20 cellular contexts compared by ENCODE assay signal in the genomic region with DNA sequence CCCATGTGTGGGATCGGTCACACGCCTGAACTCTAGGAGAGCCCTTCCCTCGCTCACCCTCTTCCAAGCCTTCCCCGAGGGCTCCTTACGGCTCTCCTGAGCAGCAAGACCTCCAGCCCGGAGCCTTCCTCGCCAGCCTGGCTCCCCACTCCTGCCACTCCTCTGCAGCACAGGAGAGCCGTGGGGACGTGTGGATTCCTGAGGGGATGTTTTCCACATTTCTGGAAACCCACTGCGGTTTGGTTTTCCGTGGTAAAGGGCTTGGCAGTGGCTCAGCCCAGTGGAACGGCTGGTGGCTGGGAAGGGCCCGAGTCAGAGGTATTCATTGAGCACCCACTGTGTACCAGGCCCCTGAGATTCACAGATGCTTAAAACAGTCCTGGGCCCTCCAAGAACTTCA.
DNase-seq lines count a peak whose midpoint lies in the region; ATAC-seq lines count a peak whose summit lies in the region.
"Had no signal": no experiment of that assay in that cellular context is flagged by ENCODE, and none has a peak within 500 bp of the region (broad histone marks: within the 10 kb centered on the region; RNA-seq: fewer than 3 reads in every experiment).

No MANE protein-coding gene starts in this region.

- intact Hi-C loops in cardiac septum (cut with DNase I) = no loop called here
- intact Hi-C loops in left cardiac atrium (cut with DNase I) = no loop called here
- intact Hi-C loops in sciatic nerve (cut with DNase I) = no loop called here

- DNase-seq in cardiac septum (ENCODE audit: low spot score) = peak; percentile 54
- DNase-seq in left cardiac atrium = no peak
- peak; percentile 18 for DNase-seq in myocyte (ENCODE audit: low read depth)
- DNase-seq in sciatic nerve (ENCODE audit: low spot score) = no peak
- no peak for DNase-seq in NCI-H82 (lab: John Stamatoyannopoulos, UW)
- no peak for DNase-seq in COLO668 (lab: John Stamatoyannopoulos, UW; ENCODE audit: unreplicated experiment)
- no peak for DNase-seq in activated CD4-positive, alpha-beta T cell treated with anti-CD3 and anti-CD28 coated beads for 4 hours
- DNase-seq: AML-193; CD4-positive, alpha-beta T cell; CD8-positive, alpha-beta T cell; COR-L47; DMS 273 treated with DMSO at 0.1 percent for 48 hours; DMS153; DMS53; DMS79; DND-41; EL; GDM1 had no signal

- ATAC-seq in left cardiac atrium = no peak
- ATAC-seq in sciatic nerve = peak; percentile 4
- ATAC-seq: A549; CD8-positive, alpha-beta T cell; GM12878 had no signal

Comparison
In these comparisons a context has a peak if more than half of its experiments do, and no peak if none do; other contexts are left out.
1. DNase-seq: peak in cardiac septum (single experiment) and myocyte (single experiment); none in left cardiac atrium (single experiment), sciatic nerve (single experiment), NCI-H82 (single experiment), COLO668 (single experiment) and activated CD4-positive, alpha-beta T cell treated with anti-CD3 and anti-CD28 coated beads for 4 hours (0 of 2).